Comparison of ENCODE assay signal across 17 cellular contexts in the genomic region with DNA sequence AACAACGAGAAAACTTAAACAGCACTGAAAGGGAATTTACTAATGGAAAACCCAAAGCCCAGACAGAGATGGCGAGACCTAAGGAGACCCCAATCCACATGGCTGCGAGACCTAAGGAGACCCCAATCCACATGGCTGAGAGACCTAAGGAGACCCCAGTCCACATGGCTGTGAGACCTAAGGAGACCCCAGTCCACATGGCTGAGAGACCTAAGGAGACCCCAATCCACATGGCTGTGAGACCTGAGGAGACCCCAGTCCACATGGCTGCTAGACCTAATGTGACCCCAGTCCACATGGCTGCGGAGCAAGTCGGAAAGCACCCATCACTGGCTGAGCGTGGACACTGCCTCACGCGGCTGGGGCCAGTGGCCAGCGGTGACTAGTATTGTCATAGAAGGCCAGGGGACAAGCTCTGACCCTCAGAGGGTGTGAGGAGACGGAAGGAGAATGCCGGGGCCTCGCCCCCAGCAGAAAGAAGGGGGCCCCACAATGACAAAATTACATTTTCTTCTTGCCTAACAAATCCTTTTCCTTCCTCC.
"Had no signal": no experiment of that assay in that cellular context is flagged by ENCODE, and none has a peak within 500 bp of the region (broad histone marks: within the 10 kb centered on the region; RNA-seq: fewer than 3 reads in every experiment).

No MANE protein-coding gene starts in this region.

- H3K4me3 ChIP-seq: colonic mucosa, gastroesophageal sphincter, skin epidermis, suprapubic skin, transverse colon had no signal

- H3K27ac Mint-ChIP-seq: activated CD4-positive, alpha-beta memory T cell treated with anti-CD3 and anti-CD28 coated beads, Interleukin-2, amount 10 ng/mL, durations not matched to agents 7 days and 5 days; activated CD4-positive, alpha-beta T cell treated with anti-CD3 and anti-CD28 coated beads for 36 hours; activated naive CD4-positive, alpha-beta T cell treated with anti-CD3 and anti-CD28 coated beads for 36 hours; activated T-cell treated with anti-CD3 and anti-CD28 coated beads, Interleukin-2, amount 50 U/mL, for 24 hours; activated T-helper 2 cell treated with anti-CD3 and anti-CD28 coated beads, Interferon-gamma antibody, Interleukin-2, Interleukin-4, amounts not matched to agents 10 μg/mL and 5 μg/mL and 100 μg/mL, durations not matched to agents 14 hours and 24 hours and 36 hours; natural killer cell; stimulated activated naive CD8-positive, alpha-beta T cell treated with anti-CD3 and anti-CD28 coated beads, Interleukin-15, amount 100 ng/mL, for 72 hours had no signal

- H3K36me3 ChIP-seq: brain microvascular endothelial cell, colonic mucosa, gastroesophageal sphincter, suprapubic skin, transverse colon had no signal

- H3K4me3 Mint-ChIP-seq: activated CD4-positive, alpha-beta memory T cell treated with anti-CD3 and anti-CD28 coated beads, Interleukin-2, amount 10 ng/mL, durations not matched to agents 7 days and 5 days; activated CD4-positive, alpha-beta T cell treated with anti-CD3 and anti-CD28 coated beads for 36 hours; activated naive CD4-positive, alpha-beta T cell treated with anti-CD3 and anti-CD28 coated beads for 36 hours; activated T-cell treated with anti-CD3 and anti-CD28 coated beads, Interleukin-2, amount 50 U/mL, for 24 hours; natural killer cell; stimulated activated naive CD8-positive, alpha-beta T cell treated with anti-CD3 and anti-CD28 coated beads, Interleukin-15, amount 100 ng/mL, for 72 hours had no signal

- H3K9me3 ChIP-seq: colonic mucosa, suprapubic skin had no signal

- H3K27ac ChIP-seq: brain microvascular endothelial cell, colonic mucosa, gastroesophageal sphincter, skin epidermis, suprapubic skin, transverse colon had no signal

- H3K27me3 ChIP-seq: brain microvascular endothelial cell, colonic mucosa had no signal

- ATAC-seq: activated CD4-positive, alpha-beta T cell treated with anti-CD3 and anti-CD28 coated beads for 36 hours; esophagus mucosa; gastroesophageal sphincter; natural killer cell; stimulated activated naive CD8-positive, alpha-beta T cell treated with anti-CD3 and anti-CD28 coated beads, Interleukin-15, amount 100 ng/mL, for 72 hours had no signal

- H3K4me1 Mint-ChIP-seq: activated CD4-positive, alpha-beta memory T cell treated with anti-CD3 and anti-CD28 coated beads, Interleukin-2, amount 10 ng/mL, durations not matched to agents 7 days and 5 days; activated CD4-positive, alpha-beta T cell treated with anti-CD3 and anti-CD28 coated beads for 36 hours; natural killer cell; stimulated activated naive CD8-positive, alpha-beta T cell treated with anti-CD3 and anti-CD28 coated beads, Interleukin-15, amount 100 ng/mL, for 72 hours had no signal

- H3K4me1 ChIP-seq: colonic mucosa, gastroesophageal sphincter, suprapubic skin, transverse colon had no signal

- DNase-seq: activated CD4-positive, alpha-beta memory T cell treated with anti-CD3 and anti-CD28 coated beads, Interleukin-2, amount 10 ng/mL, durations not matched to agents 7 days and 5 days; activated CD4-positive, alpha-beta T cell treated with anti-CD3 and anti-CD28 coated beads for 36 hours; activated naive CD4-positive, alpha-beta T cell treated with anti-CD3 and anti-CD28 coated beads for 36 hours; activated T-cell treated with anti-CD3 and anti-CD28 coated beads, Interleukin-2, amount 50 U/mL, for 24 hours; brain microvascular endothelial cell; central memory CD4-positive, alpha-beta T cell; colonic mucosa; mesendoderm; natural killer cell; stimulated activated naive CD8-positive, alpha-beta T cell treated with anti-CD3 and anti-CD28 coated beads, Interleukin-15, amount 100 ng/mL, for 72 hours; SW 1271 had no signal

- H3K36me3 Mint-ChIP-seq: natural killer cell had no signal
